Comparison of ENCODE assay signal across 1 cellular context in genomic region chr21:36099695-36100211, GRCh38.
TF ChIP-seq lines count a peak whose summit lies in the region.

No MANE protein-coding gene starts in this region.

TF ChIP-seq in H1, 55 proteins besides CTCF, POLR2A, EP300 and RAD21:
- TF ChIP-seq E2F6 (IDR thresholded peaks at IDR 0.05) = peak; percentile 63
TF ChIP-seq in H1: peak in this region for 1; not testable (repeated sequence) for 54.
